In genomic region chr21:33969600-33969999, GRCh38 we compare ENCODE assay signal across 25 cellular contexts. TPM values are rescaled to one million over a fixed set of nuclear protein-coding genes. Genes with fewer than 3 reads are reported as not detected.
DNase-seq lines count a peak whose midpoint lies in the region; ATAC-seq, FAIRE-seq and TF ChIP-seq lines count a peak whose summit lies in the region.
"Had no signal": no experiment of that assay in that cellular context is flagged by ENCODE, and none has a peak within 500 bp of the region (broad histone marks: within the 10 kb centered on the region; RNA-seq: fewer than 3 reads in every experiment).

No MANE protein-coding gene starts in this region.

- peak; percentile 19 for DNase-seq in activated CD8-positive, alpha-beta memory T cell treated with anti-CD3 and anti-CD28 coated beads for 24 hours
- no peak for DNase-seq in activated CD8-positive, alpha-beta memory T cell treated with anti-CD3 and anti-CD28 coated beads, Interleukin-2, amount 50 U/mL, for 4 hours
- DNase-seq in HepG2 (ENCODE audit: low spot score) (peak; percentile 33), SHP77 (lab: John Stamatoyannopoulos, UW) (no peak)
- DNase-seq in activated CD4-positive, alpha-beta memory T cell treated with anti-CD3 and anti-CD28 coated beads, Interleukin-2, amount 10 ng/mL, durations not matched to agents 7 days and 5 days = no peak
- DNase-seq: activated gamma-delta T cell; erythroblast; gastrocnemius medialis; NCI-H748 treated with DMSO at 0.1 percent for 48 hours; pancreas; sigmoid colon; stimulated activated CD4-positive, alpha-beta T cell treated with anti-CD3 and anti-CD28 coated beads, Interleukin-1b, Interleukin-23, amount 100 ng/mL, for 48 hours; stimulated activated naive CD8-positive, alpha-beta T cell treated with anti-CD3 and anti-CD28 coated beads, Interleukin-15, Interleukin-2, amounts not matched to agents 100 U/mL and 50 U/mL, for 24 hours; T-helper 9 cell; trophoblast cell had no signal

- CTCF ChIA-PET in HepG2 (lab: Yijun Ruan, JAX; ENCODE audit: low intra/inter-chr PET ratio, low total read pairs) = no interaction called here
- CTCF ChIA-PET in activated CD4-positive, alpha-beta memory T cell treated with anti-CD3 and anti-CD28 coated beads, Interleukin-2, amount 10 ng/mL, durations not matched to agents 7 days and 5 days (lab: Charles Lee) = interaction anchor here (0.8 to 2.0 kb wide), 2 partner anchors 45 to 378 kb away, joined by 3 to 6 read pairs; no protein-coding TSS in a partner anchor

- POLR2A ChIA-PET in HepG2 (lab: Yijun Ruan, JAX) = interaction anchor here (0.9 to 1.2 kb wide), 2 partner anchors 22 kb away, joined by 3 to 5 read pairs; no protein-coding TSS in a partner anchor
- POLR2A ChIA-PET in activated CD4-positive, alpha-beta memory T cell treated with anti-CD3 and anti-CD28 coated beads, Interleukin-2, amount 10 ng/mL, durations not matched to agents 7 days and 5 days (lab: Charles Lee) = interaction anchor here (0.9 to 16.4 kb wide), 8 partner anchors 10 to 378 kb away, joined by 3 to 270 read pairs (median 3); partner anchors contain the start of genes MRPS6 and SLC5A3

- no peak overlapping the region for H3K27ac Mint-ChIP-seq in activated CD4-positive, alpha-beta memory T cell treated with anti-CD3 and anti-CD28 coated beads, Interleukin-2, amount 10 ng/mL, durations not matched to agents 7 days and 5 days

- H3K9ac ChIP-seq in HepG2 (ENCODE audit: insufficient read depth, low read depth, low read length) (no peak overlapping the region), subcutaneous abdominal adipose tissue (ENCODE audit: low read length in 5 of 5) (no peak overlapping the region)
- H3K9ac ChIP-seq: BLaER1 treated with 17β-estradiol and CSF1 and Interleukin-3, amounts not matched to agents 10 nM and 100 nM had no signal

- TF ChIP-seq EP300 in HepG2 (IDR thresholded peaks at IDR 0.05; ENCODE audit: low read depth in 2 of 2, low read length in 2 of 2) (no peak), HepG2 (CRISPR knock-in tag; IDR thresholded peaks at IDR 0.05; ENCODE audit: borderline replicate concordance) (no peak)

- peak overlapping the region; percentile 34 for H3K4me2 ChIP-seq in HepG2 (ENCODE audit: low read depth, low read length)

- WGBS in HepG2 (ENCODE audit: low lambda C conversion rate) = 35% methylated on average over 3 of the region's 3 CpGs

- peak; percentile 66 for FAIRE-seq in HepG2 (lab: Jason Lieb, UNC)
- FAIRE-seq: A204.1, GM12878, pancreas had no signal

- H3K27ac ChIP-seq in VCaP (peak overlapping the region; percentile 68), HepG2 (ENCODE audit: extremely low read length, insufficient read depth, low read length) (no peak overlapping the region), subcutaneous abdominal adipose tissue (ENCODE audit: low read depth, low read length) (peak overlapping the region; percentile 4)
- H3K27ac ChIP-seq: BLaER1 treated with 17β-estradiol and CSF1 and Interleukin-3, amounts not matched to agents 10 nM and 100 nM had no signal

- no peaks in the 10 kb centered on the region for H3K27me3 Mint-ChIP-seq in activated CD4-positive, alpha-beta memory T cell treated with anti-CD3 and anti-CD28 coated beads, Interleukin-2, amount 10 ng/mL, durations not matched to agents 7 days and 5 days

- intact Hi-C loops in HepG2 (cut with micrococcal nuclease; ENCODE audit: unreplicated experiment) = no loop called here

- peaks cover 50% of the 10 kb centered on the region for H3K36me3 Mint-ChIP-seq in activated CD4-positive, alpha-beta memory T cell treated with anti-CD3 and anti-CD28 coated beads, Interleukin-2, amount 10 ng/mL, durations not matched to agents 7 days and 5 days (ENCODE audit: low read depth)

- H2AFZ ChIP-seq in HepG2 (ENCODE audit: low read length) = peak overlapping the region; percentile 59

- H3K36me3 ChIP-seq in HepG2 (replicated peaks in 1 of 2; ENCODE audit: control insufficient read depth in 1 of 2, insufficient read depth in 2 of 2, low read length in 2 of 2) = no peaks in the 10 kb centered on the region
- H3K36me3 ChIP-seq in subcutaneous abdominal adipose tissue (ENCODE audit: control insufficient read depth in 5 of 5, insufficient read depth in 5 of 5, low read length in 5 of 5) = no peaks in the 10 kb centered on the region
- H3K36me3 ChIP-seq: BLaER1 treated with 17β-estradiol and CSF1 and Interleukin-3, amounts not matched to agents 10 nM and 100 nM; gastrocnemius medialis; MG63; pancreas; sigmoid colon; SJSA1 had no signal

- no peaks in the 10 kb centered on the region for H4K20me1 ChIP-seq in HepG2 (ENCODE audit: insufficient read depth, low read length)
- H4K20me1 ChIP-seq: BLaER1 treated with 17β-estradiol and CSF1 and Interleukin-3, amounts not matched to agents 10 nM and 100 nM had no signal

- H3K4me1 ChIP-seq in HepG2 (ENCODE audit: insufficient read depth, low read length) = peaks cover 61% of the 10 kb centered on the region
- H3K4me1 ChIP-seq in subcutaneous abdominal adipose tissue (ENCODE audit: control insufficient read depth in 5 of 5, insufficient read depth in 5 of 5, low read length in 5 of 5) = peaks cover 0 to 33% (median 14%) of the 10 kb centered on the region in 5 donors
- H3K4me1 ChIP-seq: sigmoid colon had no signal

- no peaks in the 10 kb centered on the region for H3K9me3 ChIP-seq in HepG2 (ENCODE audit: low read length)
- H3K9me3 ChIP-seq in subcutaneous abdominal adipose tissue (ENCODE audit: control insufficient read depth in 5 of 5, low read length in 5 of 5) = no peaks in the 10 kb centered on the region
- H3K9me3 ChIP-seq: BLaER1 treated with 17β-estradiol and CSF1 and Interleukin-3, amounts not matched to agents 10 nM and 100 nM; gastrocnemius medialis; MG63; pancreas; sigmoid colon; SJSA1 had no signal

- H3K4me3 ChIP-seq in HepG2 (replicated peaks in 1 of 3; ENCODE audit: insufficient read depth in 1 of 3, low read depth in 2 of 3, low read length in 3 of 3) (no peak overlapping the region), subcutaneous abdominal adipose tissue (ENCODE audit: low read depth in 1 of 5, low read length in 5 of 5) (no peak overlapping the region)
- H3K4me3 ChIP-seq: BLaER1 treated with 17β-estradiol and CSF1 and Interleukin-3, amounts not matched to agents 10 nM and 100 nM; gastrocnemius medialis; GM12878; MG63; pancreas; sigmoid colon; SJSA1 had no signal

- no peak for TF ChIP-seq POLR2A in HepG2 (IDR thresholded peaks at IDR 0.05; ENCODE audit: insufficient read depth in 1 of 2, low read depth in 2 of 2, low read length in 2 of 2)

- no peak overlapping the region for H3K4me3 Mint-ChIP-seq in activated CD4-positive, alpha-beta memory T cell treated with anti-CD3 and anti-CD28 coated beads, Interleukin-2, amount 10 ng/mL, durations not matched to agents 7 days and 5 days

- in situ Hi-C loops in HepG2 (cut with HindIII; ENCODE audit: extremely low pct_ligation_motif_present, low pct_unique_long_range_greater_than_20kb) = no loop called here

- no peaks in the 10 kb centered on the region for H3K79me2 ChIP-seq in HepG2 (ENCODE audit: insufficient read depth, low read length)

- ATAC-seq in HepG2 (peak; percentile 68), GM21717 (IDR thresholded peaks at IDR 0.05; ENCODE audit: unreplicated experiment) (no peak)
- ATAC-seq: activated CD4-positive, CD25-positive, alpha-beta regulatory T cell treated with anti-CD3 and anti-CD28 coated beads, Interleukin-2, amount 50 U/mL, for 24 hours; GM12878; HCT116; stimulated activated naive CD8-positive, alpha-beta T cell treated with anti-CD3 and anti-CD28 coated beads, Interleukin-15, Interleukin-2, amounts not matched to agents 100 U/mL and 50 U/mL, for 24 hours had no signal

- peaks cover 3% of the 10 kb centered on the region for H3K9me3 Mint-ChIP-seq in activated CD4-positive, alpha-beta memory T cell treated with anti-CD3 and anti-CD28 coated beads, Interleukin-2, amount 10 ng/mL, durations not matched to agents 7 days and 5 days

- H3K4me1 Mint-ChIP-seq in activated CD4-positive, alpha-beta memory T cell treated with anti-CD3 and anti-CD28 coated beads, Interleukin-2, amount 10 ng/mL, durations not matched to agents 7 days and 5 days = peaks cover 31% of the 10 kb centered on the region

- BruUV-seq in HepG2 (replicated peaks; lab: Mats Ljungman, UMichigan) = no TSS peak

- TF ChIP-seq CTCF in VCaP (conservative IDR thresholded peaks at IDR 0.05) (no peak), HepG2 (CRISPR knock-in tag; IDR thresholded peaks at IDR 0.05) (no peak)

- no peaks in the 10 kb centered on the region for H3K27me3 ChIP-seq in HepG2 (ENCODE audit: control insufficient read depth in 1 of 2, insufficient read depth in 2 of 2, low read length in 2 of 2)
- peaks cover 0 to 4% (median 0%) of the 10 kb centered on the region in 5 donors for H3K27me3 ChIP-seq in subcutaneous abdominal adipose tissue (ENCODE audit: control insufficient read depth in 5 of 5, insufficient read depth in 4 of 5, low read length in 5 of 5)
- H3K27me3 ChIP-seq: BLaER1 treated with 17β-estradiol and CSF1 and Interleukin-3, amounts not matched to agents 10 nM and 100 nM; gastrocnemius medialis; MG63; pancreas; sigmoid colon; SJSA1 had no signal

- no peak for TF ChIP-seq RAD21 in HepG2 (CRISPR knock-in tag; IDR thresholded peaks at IDR 0.05)

RNA-seq across cellular contexts. Expression of gene ATP5PO, which starts 54.0 kb away (rescaled TPM):
- 256 and 343 TPM in 2 replicates for total RNA-seq in HepG2 (2016; rRNA removed; fragmentation: Illumina TruSeq; extraction: Trizol)
- total RNA-seq in HepG2 (2016; cell fraction: cytosol; rRNA removed; fragmentation: Illumina TruSeq; extraction: Trizol; ENCODE audit: low read depth) = 164 and 167 TPM in 2 replicates
- total RNA-seq in HepG2 (2016; cell fraction: insoluble cytoplasmic fraction; rRNA removed; fragmentation: Illumina TruSeq; extraction: Trizol) = 249 and 372 TPM in 2 replicates
- 151 and 155 TPM in 2 replicates for total RNA-seq in HepG2 (2016; cell fraction: membrane; rRNA removed; fragmentation: Illumina TruSeq; extraction: Trizol)
- total RNA-seq in HepG2 (2016; cell fraction: nucleus; rRNA removed; fragmentation: Illumina TruSeq; extraction: Trizol) = 91.7 and 110 TPM in 2 replicates
- polyA plus RNA-seq in HepG2 (2011; rRNA removed) = 210 and 297 TPM in 2 replicates
- 191 and 238 TPM in 2 replicates for polyA plus RNA-seq in HepG2 (2011; cell fraction: cytosol; rRNA removed)
- polyA plus RNA-seq in HepG2 (2011; cell fraction: nucleus; rRNA removed) = 57.6 and 58.8 TPM in 2 replicates
- polyA plus RNA-seq in HepG2 (2012) = 189 and 218 TPM in 2 replicates
- polyA plus RNA-seq in HepG2 (2016; cell fraction: cytosol; fragmentation: Illumina TruSeq; extraction: Trizol; ENCODE audit: low read depth) = 156 and 166 TPM in 2 replicates
- 387 and 430 TPM in 2 replicates for polyA plus RNA-seq in HepG2 (2016; cell fraction: insoluble cytoplasmic fraction; fragmentation: Illumina TruSeq; extraction: Trizol; ENCODE audit: low read depth)
- polyA plus RNA-seq in HepG2 (2016; cell fraction: membrane; fragmentation: Illumina TruSeq; extraction: Trizol; ENCODE audit: low read depth) = 145 and 159 TPM in 2 replicates
- polyA plus RNA-seq in HepG2 (2016; cell fraction: nucleus; fragmentation: Illumina TruSeq; extraction: Trizol; ENCODE audit: insufficient read depth, low read depth) = 154 and 160 TPM in 2 replicates
- 48.9 and 100 TPM in 2 replicates for polyA minus RNA-seq in HepG2 (2011; rRNA and poly(A)+ RNA removed; ENCODE audit: low replicate concordance)
- polyA minus RNA-seq in HepG2 (2011; cell fraction: cytosol; rRNA and poly(A)+ RNA removed) = 42.2 and 52.1 TPM in 2 replicates
- 34.6 and 39.2 TPM in 2 replicates for polyA minus RNA-seq in HepG2 (2011; cell fraction: nucleus; rRNA and poly(A)+ RNA removed)
- total RNA-seq in activated CD4-positive, alpha-beta memory T cell treated with anti-CD3 and anti-CD28 coated beads, Interleukin-2, amount 10 ng/mL, durations not matched to agents 7 days and 5 days = 100 to 1,000 TPM; 193 to 196 TPM

Comparison
In these comparisons a context has a peak if more than half of its experiments do, and no peak if none do; other contexts are left out.
1. DNase-seq: peak in activated CD8-positive, alpha-beta memory T cell treated with anti-CD3 and anti-CD28 coated beads for 24 hours (single experiment) and HepG2 (single experiment); none in activated CD8-positive, alpha-beta memory T cell treated with anti-CD3 and anti-CD28 coated beads, Interleukin-2, amount 50 U/mL, for 4 hours (single experiment), activated CD4-positive, alpha-beta memory T cell treated with anti-CD3 and anti-CD28 coated beads, Interleukin-2, amount 10 ng/mL, durations not matched to agents 7 days and 5 days (single experiment) and SHP77 (0 of 2).